18 cellular contexts compared by ENCODE assay signal in the genomic region with DNA sequence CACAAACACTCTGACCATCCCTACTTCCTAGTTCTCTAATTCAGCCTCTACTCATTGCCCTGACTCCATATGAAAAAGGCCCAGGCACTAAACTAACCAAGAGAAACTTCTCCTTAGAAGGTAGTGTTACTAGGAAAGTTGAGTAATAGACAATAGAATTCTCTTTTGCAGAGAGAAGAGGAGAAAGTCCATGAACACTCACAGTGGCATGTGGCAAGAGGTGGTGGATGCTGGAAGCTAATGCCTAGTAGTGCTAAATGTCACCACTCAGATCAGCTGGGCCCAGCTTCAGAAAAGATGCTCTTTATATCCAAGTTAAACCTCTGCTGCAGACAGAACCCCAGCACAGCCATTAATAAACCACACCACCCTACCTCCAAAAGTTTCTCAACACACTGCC. TPM values are rescaled to one million over a fixed set of nuclear protein-coding genes. Genes with fewer than 3 reads are reported as not detected.
DNase-seq lines count a peak whose midpoint lies in the region; ATAC-seq and TF ChIP-seq lines count a peak whose summit lies in the region.
"Had no signal": no experiment of that assay in that cellular context is flagged by ENCODE, and none has a peak within 500 bp of the region (broad histone marks: within the 10 kb centered on the region; RNA-seq: fewer than 3 reads in every experiment).

No MANE protein-coding gene starts in this region.

- in situ Hi-C loops in KBM-7 (cut with MboI; ENCODE audit: low pct_unique_long_range_greater_than_20kb, low sequenced_read_pairs), result no loop called here

- no peaks in the 10 kb centered on the region for H3K27me3 ChIP-seq in stomach smooth muscle (ENCODE audit: control insufficient read depth in 1 of 2, insufficient read depth in 2 of 2, low read length in 2 of 2)
- H3K27me3 ChIP-seq: left lung had no signal

- no peak overlapping the region for H3K4me3 Mint-ChIP-seq in endothelial cell (ENCODE audit: unreplicated experiment)
- no peak overlapping the region for H3K4me3 Mint-ChIP-seq in nephron progenitor cell
- H3K4me3 Mint-ChIP-seq: dendritic cell treated with granulocyte-macrophage colony-stimulating factor and Interleukin-4, amounts not matched to agents 40 ng/mL and 50 ng/mL, for 4 days had no signal

- H3K27me3 Mint-ChIP-seq in endothelial cell (ENCODE audit: unreplicated experiment) (peaks cover 5% of the 10 kb centered on the region), nephron progenitor cell (ENCODE audit: low read depth, poor library complexity) (no peaks in the 10 kb centered on the region)
- H3K27me3 Mint-ChIP-seq: dendritic cell treated with granulocyte-macrophage colony-stimulating factor and Interleukin-4, amounts not matched to agents 40 ng/mL and 50 ng/mL, for 4 days had no signal

- H3K9me3 Mint-ChIP-seq in endothelial cell (ENCODE audit: unreplicated experiment) (no peaks in the 10 kb centered on the region), nephron progenitor cell (no peaks in the 10 kb centered on the region)
- H3K9me3 Mint-ChIP-seq: dendritic cell treated with granulocyte-macrophage colony-stimulating factor and Interleukin-4, amounts not matched to agents 40 ng/mL and 50 ng/mL, for 4 days; naive thymus-derived CD4-positive, alpha-beta T cell had no signal

- H3K36me3 ChIP-seq in stomach smooth muscle (ENCODE audit: control insufficient read depth in 2 of 2, insufficient read depth in 2 of 2, low read length in 2 of 2), result peaks cover 2 to 4% of the 10 kb centered on the region in 2 donors
- H3K36me3 ChIP-seq: left lung had no signal

- ATAC-seq in left lobe of liver, result peak; percentile 65
- ATAC-seq: HCT116; left lung; naive thymus-derived CD4-positive, alpha-beta T cell had no signal

- H3K9ac ChIP-seq in stomach smooth muscle (ENCODE audit: low read length in 2 of 2), result peak overlapping the region; percentile 64 to 80

- H3K9me3 ChIP-seq in stomach smooth muscle (ENCODE audit: control insufficient read depth in 2 of 2, low read length in 2 of 2), result no peaks in the 10 kb centered on the region
- H3K9me3 ChIP-seq: left lung had no signal

- DNase-seq in KBM-7 (peak; percentile 23), endothelial cell (ENCODE audit: low spot score) (no peak), left lobe of liver (ENCODE audit: low spot score) (peak; percentile 72), hypothalamus (lab: John Stamatoyannopoulos, UW) (no peak), nephron progenitor cell (no peak), NCI-H2227 (lab: John Stamatoyannopoulos, UW; ENCODE audit: unreplicated experiment) (no peak)
- DNase-seq: activated CD4-positive, alpha-beta T cell treated with anti-CD3 and anti-CD28 coated beads for 1 hour; activated effector memory CD4-positive, alpha-beta T cell treated with Interleukin-2 at 50 U/mL for 16 hours; Calu3; GDM1; left lung; naive thymus-derived CD4-positive, alpha-beta T cell; NCI-H187; NCI-H510A; T-helper 2 cell had no signal

- peak overlapping the region in 1 of 2 donors; percentile 22 for H3K4me3 ChIP-seq in stomach smooth muscle (ENCODE audit: low read length in 2 of 2)
- H3K4me3 ChIP-seq: left lung had no signal

- H3K27ac Mint-ChIP-seq in endothelial cell (ENCODE audit: unreplicated experiment) (peak overlapping the region; percentile 76), nephron progenitor cell (no peak overlapping the region)
- H3K27ac Mint-ChIP-seq: dendritic cell treated with granulocyte-macrophage colony-stimulating factor and Interleukin-4, amounts not matched to agents 40 ng/mL and 50 ng/mL, for 4 days; naive thymus-derived CD4-positive, alpha-beta T cell had no signal

- H3K36me3 Mint-ChIP-seq in endothelial cell (ENCODE audit: low read depth, unreplicated experiment), result peaks cover 11% of the 10 kb centered on the region
- H3K36me3 Mint-ChIP-seq in nephron progenitor cell (ENCODE audit: low read depth), result no peaks in the 10 kb centered on the region
- H3K36me3 Mint-ChIP-seq: naive thymus-derived CD4-positive, alpha-beta T cell had no signal

- H3K27ac ChIP-seq in stomach smooth muscle (ENCODE audit: low read length), result peak overlapping the region; percentile 94
- H3K27ac ChIP-seq: left lung had no signal

- TF ChIP-seq CTCF in endothelial cell (IDR thresholded peaks at IDR 0.05; ENCODE audit: unreplicated experiment) (no peak), nephron progenitor cell (IDR thresholded peaks at IDR 0.05) (no peak)

- peaks cover 65% of the 10 kb centered on the region for H3K4me1 ChIP-seq in stomach smooth muscle (ENCODE audit: control insufficient read depth, insufficient read depth, low read length)

- H3K4me1 Mint-ChIP-seq in endothelial cell (ENCODE audit: unreplicated experiment), result peaks cover 60% of the 10 kb centered on the region
- H3K4me1 Mint-ChIP-seq in nephron progenitor cell, result peaks cover 68% of the 10 kb centered on the region
- H3K4me1 Mint-ChIP-seq: naive thymus-derived CD4-positive, alpha-beta T cell had no signal

RNA-seq across cellular contexts. Expression of a gene that starts 58.2 kb away (rescaled TPM):
- total RNA-seq in endothelial cell (ENCODE audit: unreplicated experiment), result 103 TPM
- total RNA-seq in left lobe of liver, result 57.9 TPM

Comparison
In these comparisons a context has a peak if more than half of its experiments do, and no peak if none do; other contexts are left out.
1. DNase-seq: peak in KBM-7 (single experiment) and left lobe of liver (single experiment); none in endothelial cell (single experiment), hypothalamus (0 of 51), nephron progenitor cell (single experiment) and NCI-H2227 (single experiment).